ENCODE assay signal across 20 cellular contexts in the genomic region with DNA sequence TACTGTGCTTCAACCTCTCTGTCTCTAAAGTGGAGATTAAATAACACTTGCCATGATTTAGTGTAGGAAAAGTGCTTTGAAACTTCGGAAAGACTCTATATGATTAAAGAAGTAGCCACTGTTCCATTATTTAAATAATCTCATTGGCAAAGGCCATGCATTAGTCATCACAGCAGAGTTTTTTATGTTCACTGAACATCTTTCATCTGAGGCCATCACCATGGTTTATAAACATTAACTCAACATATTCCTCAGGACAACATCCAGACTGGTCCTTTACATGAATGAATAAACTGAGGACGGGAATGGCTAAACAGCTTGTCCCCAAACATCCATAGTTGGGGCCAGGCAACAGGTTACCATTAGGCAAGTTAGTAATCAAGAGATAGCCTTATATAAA.
DNase-seq lines count a peak whose midpoint lies in the region; ATAC-seq, FAIRE-seq and TF ChIP-seq lines count a peak whose summit lies in the region.
"Had no signal": no experiment of that assay in that cellular context is flagged by ENCODE, and none has a peak within 500 bp of the region (broad histone marks: within the 10 kb centered on the region; RNA-seq: fewer than 3 reads in every experiment).

No MANE protein-coding gene starts in this region.

- no peaks in the 10 kb centered on the region for H3K9me3 ChIP-seq in RWPE2 (ENCODE audit: severe bottlenecking)
- H3K9me3 ChIP-seq in fibroblast of lung (ENCODE audit: control insufficient read depth, insufficient read depth, low read depth, low read length), result no peaks in the 10 kb centered on the region
- H3K9me3 ChIP-seq in pancreas, result no peaks in the 10 kb centered on the region
- no peaks in the 10 kb centered on the region for H3K9me3 ChIP-seq in MM.1S (replicated peaks; ENCODE audit: insufficient read depth, low read length)
- H3K9me3 ChIP-seq in A673 (ENCODE audit: low read depth, low read length, poor library complexity, severe bottlenecking), result no peaks in the 10 kb centered on the region
- H3K9me3 ChIP-seq: colonic mucosa, ovary, sigmoid colon, upper lobe of right lung had no signal

- POLR2A ChIA-PET in A673 (lab: Charles Lee; ENCODE audit: low non-redundant PET), result no interaction called here

- ATAC-seq in RWPE2 (ENCODE audit: low read depth), result peak; percentile 55; the same call in 2 of the 3 replicates
- ATAC-seq in pancreas, result no peak
- ATAC-seq: HCT116; stimulated activated naive CD8-positive, alpha-beta T cell treated with anti-CD3 and anti-CD28 coated beads, Interleukin-15, amount 100 ng/mL, for 72 hours; upper lobe of right lung had no signal

- H3K9ac ChIP-seq in fibroblast of lung (ENCODE audit: insufficient read depth, low read length) (no peak overlapping the region), MM.1S (ENCODE audit: low read length) (no peak overlapping the region)

- H3K4me2 ChIP-seq in fibroblast of lung (ENCODE audit: extremely low read depth, insufficient read depth, low read length) (no peak overlapping the region), MM.1S (ENCODE audit: low read depth, low read length) (no peak overlapping the region)

- CTCF ChIA-PET in A673 (lab: Charles Lee), result no interaction called here

- intact Hi-C loops in pancreas (cut with DNase I), result no loop called here
- intact Hi-C loops in A673 (cut with micrococcal nuclease; ENCODE audit: unreplicated experiment), result no loop called here

- no peak overlapping the region for H2AFZ ChIP-seq in fibroblast of lung (ENCODE audit: low read length)
- no peak overlapping the region for H2AFZ ChIP-seq in MM.1S (ENCODE audit: low read length)

- peaks cover 45% of the 10 kb centered on the region for H3K36me3 ChIP-seq in RWPE2 (ENCODE audit: low read depth)
- no peaks in the 10 kb centered on the region for H3K36me3 ChIP-seq in fibroblast of lung (ENCODE audit: control insufficient read depth, insufficient read depth, low read length)
- no peaks in the 10 kb centered on the region for H3K36me3 ChIP-seq in pancreas
- no peaks in the 10 kb centered on the region for H3K36me3 ChIP-seq in MM.1S (replicated peaks; ENCODE audit: insufficient read depth, low read length)
- H3K36me3 ChIP-seq in A673 (ENCODE audit: insufficient read depth, low read length, poor library complexity, severe bottlenecking), result no peaks in the 10 kb centered on the region
- H3K36me3 ChIP-seq: colonic mucosa, ovary, sigmoid colon, upper lobe of right lung had no signal

- no peaks in the 10 kb centered on the region for H3F3A ChIP-seq in MM.1S (ENCODE audit: insufficient read depth, low read length)

- H3K4me3 ChIP-seq in RWPE2 (ENCODE audit: severe bottlenecking) (no peak overlapping the region), fibroblast of lung (replicated peaks in 1 of 4; ENCODE audit: control extremely low read depth in 1 of 4, insufficient read depth in 1 of 4, low read depth in 3 of 4, low read length in 4 of 4) (no peak overlapping the region), pancreas (no peak overlapping the region), MM.1S (ENCODE audit: low read length) (no peak overlapping the region), A673 (ENCODE audit: low read depth, low read length, poor library complexity, severe bottlenecking) (no peak overlapping the region)
- H3K4me3 ChIP-seq: colonic mucosa, ovary, sigmoid colon, upper lobe of right lung had no signal

- BruUV-seq in A673 (replicated peaks; lab: Mats Ljungman, UMichigan), result no TSS peak

- no peaks in the 10 kb centered on the region for H4K20me1 ChIP-seq in fibroblast of lung (ENCODE audit: control insufficient read depth, extremely low read depth, insufficient read depth, low read length)
- H4K20me1 ChIP-seq in MM.1S (ENCODE audit: insufficient read depth, low read length), result no peaks in the 10 kb centered on the region

- H3K27ac ChIP-seq in RWPE2 (ENCODE audit: poor library complexity, severe bottlenecking) (peak overlapping the region; percentile 100), fibroblast of lung (ENCODE audit: insufficient read depth, low read length) (no peak overlapping the region), pancreas (no peak overlapping the region), MM.1S (ENCODE audit: low read length) (no peak overlapping the region), A673 (ENCODE audit: low read depth, low read length, poor library complexity, severe bottlenecking) (no peak overlapping the region)
- H3K27ac ChIP-seq: colonic mucosa, ovary, upper lobe of right lung had no signal

- H3K4me1 ChIP-seq in RWPE2 (ENCODE audit: insufficient read depth, poor library complexity, severe bottlenecking) (peaks cover 24% of the 10 kb centered on the region), fibroblast of lung (ENCODE audit: control insufficient read depth, extremely low read depth, insufficient read depth, low read length) (peaks cover 5% of the 10 kb centered on the region), pancreas (no peaks in the 10 kb centered on the region), MM.1S (ENCODE audit: low read length) (0 out of 2 replicates have a peak, but pooled peaks cover 2% of the 10 kb centered on the region), A673 (ENCODE audit: insufficient read depth, low read length, poor library complexity, severe bottlenecking) (peaks cover under 1% of the 10 kb centered on the region)
- H3K4me1 ChIP-seq: colonic mucosa, upper lobe of right lung had no signal

- no peaks in the 10 kb centered on the region for H3K9me2 ChIP-seq in MM.1S (replicated peaks; ENCODE audit: insufficient read depth, low read length)

- DNase-seq in EL, result peak; percentile 46
- no peak for DNase-seq in RWPE2 (ENCODE audit: low spot score)
- DNase-seq in fibroblast of lung (ENCODE audit: low read depth in 2 of 2), result peak; percentile 74 to 83
- no peak for DNase-seq in pancreas
- no peak for DNase-seq in effector CD4-positive, alpha-beta T cell
- no peak for DNase-seq in MM.1S
- no peak for DNase-seq in A673 (ENCODE audit: low spot score)
- DNase-seq: activated CD4-positive, alpha-beta T cell treated with anti-CD3 and anti-CD28 coated beads, Interleukin-2, amount 50 U/mL, for 1 hour; activated T-cell treated with anti-CD3 and anti-CD28 coated beads for 4 hours; amygdala; colonic mucosa; NCI-H1105 treated with DMSO at 0.1 percent for 48 hours; NCI-H2107; ovary; sigmoid colon; stimulated activated CD4-positive, alpha-beta T cell treated with anti-CD3 and anti-CD28 coated beads, Interleukin-1b, Interleukin-23, amount 100 ng/mL, for 48 hours; stimulated activated naive CD8-positive, alpha-beta T cell treated with anti-CD3 and anti-CD28 coated beads, Interleukin-15, amount 100 ng/mL, for 72 hours; upper lobe of right lung had no signal

- H3K27me3 ChIP-seq in RWPE2 (ENCODE audit: insufficient read depth, poor library complexity, severe bottlenecking) (no peaks in the 10 kb centered on the region), fibroblast of lung (ENCODE audit: control insufficient read depth, insufficient read depth, low read length) (no peaks in the 10 kb centered on the region), pancreas (no peaks in the 10 kb centered on the region), MM.1S (replicated peaks; ENCODE audit: insufficient read depth, low read length) (no peaks in the 10 kb centered on the region), A673 (replicated peaks; ENCODE audit: insufficient read depth, low read depth, low read length, poor library complexity) (no peaks in the 10 kb centered on the region)
- H3K27me3 ChIP-seq: ovary, sigmoid colon, upper lobe of right lung had no signal

- FAIRE-seq in pancreas (lab: Jason Lieb, UNC), result peak; percentile 5
- FAIRE-seq: GM12891 had no signal

- H3K79me2 ChIP-seq in fibroblast of lung (ENCODE audit: control insufficient read depth, insufficient read depth, low read length) (no peaks in the 10 kb centered on the region), MM.1S (ENCODE audit: low read length) (no peaks in the 10 kb centered on the region)

- 64 to 69% methylated on average over 2 of the region's 2 CpGs for WGBS in pancreas, 2 donors

- TF ChIP-seq CTCF in RWPE2 (IDR thresholded peaks at IDR 0.05; ENCODE audit: poor library complexity, severe bottlenecking) (no peak), fibroblast of lung (conservative IDR thresholded peaks at IDR 0.05 in 1 of 2, IDR thresholded peaks at IDR 0.05 in 1 of 2; ENCODE audit: low read depth in 1 of 2, low read length in 2 of 2) (no peak), pancreas (IDR thresholded peaks at IDR 0.05) (no peak), MM.1S (IDR thresholded peaks at IDR 0.05; ENCODE audit: low read length) (no peak), A673 (conservative IDR thresholded peaks at IDR 0.05; ENCODE audit: low read depth, low read length) (no peak)

Comparison
In these comparisons a context has a peak if more than half of its experiments do, and no peak if none do; other contexts are left out.
1. DNase-seq: peak in EL (single experiment) and fibroblast of lung (2 of 2); none in RWPE2 (single experiment), pancreas (0 of 6), effector CD4-positive, alpha-beta T cell (single experiment), MM.1S (single experiment) and A673 (single experiment).